1 cellular context compared by ENCODE assay signal in genomic region chr9:94586814-94587213, GRCh38.
TF ChIP-seq lines count a peak whose summit lies in the region.

No MANE protein-coding gene starts in this region.

TF ChIP-seq in IMR-90, 13 proteins besides CTCF, POLR2A, EP300 and RAD21 (continued from another document):
- no peak for TF ChIP-seq USF2 (IDR thresholded peaks at IDR 0.05; ENCODE audit: low read depth, low read length)
- no peak for TF ChIP-seq MAZ (IDR thresholded peaks at IDR 0.05; ENCODE audit: borderline replicate concordance, low read depth, low read length)
- TF ChIP-seq CEBPB (IDR thresholded peaks at IDR 0.05; ENCODE audit: low read depth, low read length): no peak
- TF ChIP-seq MXI1 (IDR thresholded peaks at IDR 0.05; ENCODE audit: borderline replicate concordance, low read depth, low read length): no peak
- no peak for TF ChIP-seq RFX5 (IDR thresholded peaks at IDR 0.05; ENCODE audit: low read depth, low read length)
- TF ChIP-seq CHD1 (IDR thresholded peaks at IDR 0.05; ENCODE audit: low read depth, low read length): no peak
